ENCODE assay signal across 12 cellular contexts in the genomic region with DNA sequence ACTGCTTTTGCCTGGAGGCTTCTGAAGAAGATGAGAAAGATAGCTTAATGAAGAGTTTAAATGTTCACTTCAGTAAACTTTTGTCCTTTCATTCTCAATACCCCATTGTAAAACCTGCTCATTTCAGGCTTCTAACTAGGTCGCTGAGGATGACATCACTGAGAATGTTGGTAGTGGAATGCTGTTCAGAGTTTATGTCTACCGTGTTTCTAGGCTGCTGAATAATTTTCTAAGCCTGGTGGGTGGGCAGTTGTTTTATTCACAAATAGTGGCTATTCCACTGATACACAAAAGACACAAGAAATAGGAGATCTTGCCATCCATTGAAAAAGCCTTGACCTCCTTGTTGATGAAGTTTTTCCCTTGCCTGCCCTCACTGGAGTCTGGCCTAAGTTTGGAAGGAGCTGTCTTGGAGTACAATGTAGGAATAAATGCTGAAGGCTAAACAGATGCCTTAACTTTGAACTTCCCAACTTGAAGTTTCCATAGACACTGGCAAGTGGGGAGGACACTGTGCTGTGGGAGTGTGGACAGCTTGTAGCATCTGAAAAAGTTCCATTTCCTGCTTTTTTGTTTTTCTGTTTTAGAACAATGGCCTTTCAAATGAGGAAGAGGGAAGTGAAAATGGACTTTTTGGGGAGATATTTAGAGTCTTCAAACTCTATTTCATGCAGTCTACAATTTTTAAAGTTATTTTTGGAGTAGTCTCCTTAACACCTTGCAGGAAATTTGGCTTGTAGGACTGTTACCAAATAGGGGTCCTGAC. TPM values are rescaled to one million over a fixed set of nuclear protein-coding genes. Genes with fewer than 3 reads are reported as not detected.
DNase-seq lines count a peak whose midpoint lies in the region; ATAC-seq and TF ChIP-seq lines count a peak whose summit lies in the region.
"Had no signal": no experiment of that assay in that cellular context is flagged by ENCODE, and none has a peak within 500 bp of the region (broad histone marks: within the 10 kb centered on the region; RNA-seq: fewer than 3 reads in every experiment).

No MANE protein-coding gene starts in this region.

- H3K9me3 Mint-ChIP-seq in type B pancreatic cell, result peaks cover 4% of the 10 kb centered on the region
- H3K9me3 Mint-ChIP-seq: activated CD4-positive, alpha-beta memory T cell treated with anti-CD3 and anti-CD28 coated beads, Interleukin-2, amount 10 ng/mL, durations not matched to agents 7 days and 5 days had no signal

- H3K9me2 ChIP-seq in MM.1S (replicated peaks; ENCODE audit: insufficient read depth, low read length), result no peaks in the 10 kb centered on the region

- peak overlapping the region; percentile 53 for H3K4me2 ChIP-seq in MM.1S (ENCODE audit: low read depth, low read length)

- H3K4me3 Mint-ChIP-seq in type B pancreatic cell, result no peak overlapping the region
- H3K4me3 Mint-ChIP-seq: activated CD4-positive, alpha-beta memory T cell treated with anti-CD3 and anti-CD28 coated beads, Interleukin-2, amount 10 ng/mL, durations not matched to agents 7 days and 5 days; nephron had no signal

- H3F3A ChIP-seq in MM.1S (ENCODE audit: insufficient read depth, low read length), result peaks cover 3% of the 10 kb centered on the region; the same call in 1 of the 2 replicates

- no peaks in the 10 kb centered on the region for H3K9me3 ChIP-seq in MM.1S (replicated peaks; ENCODE audit: insufficient read depth, low read length)

- peak; percentile 52 for ATAC-seq in GM18511 (IDR thresholded peaks at IDR 0.05; ENCODE audit: unreplicated experiment)
- peak; percentile 52 for ATAC-seq in GM21576 (IDR thresholded peaks at IDR 0.05; ENCODE audit: unreplicated experiment)
- no peak for ATAC-seq in HG03457 (IDR thresholded peaks at IDR 0.05; ENCODE audit: unreplicated experiment)

- H3K36me3 Mint-ChIP-seq in type B pancreatic cell, result peaks cover 19% of the 10 kb centered on the region

- H3K36me3 ChIP-seq in MM.1S (replicated peaks; ENCODE audit: insufficient read depth, low read length), result no peaks in the 10 kb centered on the region

- no peak overlapping the region for H3K27ac Mint-ChIP-seq in type B pancreatic cell
- H3K27ac Mint-ChIP-seq: activated CD4-positive, alpha-beta memory T cell treated with anti-CD3 and anti-CD28 coated beads, Interleukin-2, amount 10 ng/mL, durations not matched to agents 7 days and 5 days; nephron had no signal

- H3K27me3 ChIP-seq in MM.1S (replicated peaks; ENCODE audit: insufficient read depth, low read length), result no peaks in the 10 kb centered on the region

- DNase-seq in MM.1S (no peak), midbrain (lab: John Stamatoyannopoulos, UW) (peak; percentile 35), foreskin melanocyte (no peak), type B pancreatic cell (ENCODE audit: extremely low spot score, unreplicated experiment) (no peak)
- no peak for DNase-seq in stimulated activated CD8-positive, alpha-beta memory T cell treated with anti-CD3 and anti-CD28 coated beads, Interleukin-4, amount 100 ng/mL, for 48 hours
- DNase-seq: activated CD4-positive, alpha-beta memory T cell treated with anti-CD3 and anti-CD28 coated beads, Interleukin-2, amount 10 ng/mL, durations not matched to agents 7 days and 5 days; DND-41; HCEC 1CT had no signal

- H3K4me3 ChIP-seq in MM.1S (ENCODE audit: low read length), result no peak overlapping the region

- H3K27me3 Mint-ChIP-seq in type B pancreatic cell, result no peaks in the 10 kb centered on the region
- H3K27me3 Mint-ChIP-seq: activated CD4-positive, alpha-beta memory T cell treated with anti-CD3 and anti-CD28 coated beads, Interleukin-2, amount 10 ng/mL, durations not matched to agents 7 days and 5 days had no signal

- TF ChIP-seq CTCF in MM.1S (IDR thresholded peaks at IDR 0.05; ENCODE audit: low read length) (no peak), type B pancreatic cell (conservative IDR thresholded peaks at IDR 0.05) (no peak)

- no peak overlapping the region for H3K9ac ChIP-seq in MM.1S (ENCODE audit: low read length)

- H2AFZ ChIP-seq in MM.1S (ENCODE audit: low read length), result no peak overlapping the region

- H3K27ac ChIP-seq in MM.1S (ENCODE audit: low read length), result peak overlapping the region; percentile 38; the same call in 1 of the 2 replicates

- H3K79me2 ChIP-seq in MM.1S (ENCODE audit: low read length), result peaks cover 20% of the 10 kb centered on the region

- H3K4me1 Mint-ChIP-seq in type B pancreatic cell (ENCODE audit: unreplicated experiment), result peaks cover 10% of the 10 kb centered on the region
- H3K4me1 Mint-ChIP-seq: activated CD4-positive, alpha-beta memory T cell treated with anti-CD3 and anti-CD28 coated beads, Interleukin-2, amount 10 ng/mL, durations not matched to agents 7 days and 5 days; nephron had no signal

- no peaks in the 10 kb centered on the region for H4K20me1 ChIP-seq in MM.1S (ENCODE audit: insufficient read depth, low read length)

- peaks cover 24% of the 10 kb centered on the region for H3K4me1 ChIP-seq in MM.1S (ENCODE audit: low read length)

RNA-seq across cellular contexts. Expression of gene TRIM44, which starts 59.2 kb away (rescaled TPM):
- 46.0 and 70.6 TPM in 2 replicates for total RNA-seq in type B pancreatic cell (ENCODE audit: low replicate concordance)
